8 cellular contexts compared by ENCODE assay signal in genomic region chr7:35185908-35186731, GRCh38.
DNase-seq lines count a peak whose midpoint lies in the region; ATAC-seq and TF ChIP-seq lines count a peak whose summit lies in the region.

No MANE protein-coding gene starts in this region.

- H3K27ac Mint-ChIP-seq in activated naive CD8-positive, alpha-beta T cell = no peak overlapping the region

- intact Hi-C loops in left ventricle myocardium superior (cut with micrococcal nuclease) = no loop called here
- intact Hi-C loops in prostate gland (cut with DNase I) = no loop called here

- peak overlapping the region; percentile 13 for H3K4me3 ChIP-seq in prostate gland

- H3K4me1 ChIP-seq in prostate gland (replicated peaks) = no peaks in the 10 kb centered on the region

- H3K4me3 Mint-ChIP-seq in activated naive CD8-positive, alpha-beta T cell = peak overlapping the region; percentile 77

- under 1% methylated on average over 67 of the region's 67 CpGs for WGBS in prostate gland

- in situ Hi-C loops in GM13977 (cut with MboI; ENCODE audit: low pct_unique_long_range_greater_than_20kb, low sequenced_read_pairs, unreplicated experiment) = loop anchor here (25.0 kb wide), 1 partner anchor 326 kb away; no protein-coding TSS in a partner anchor

- H3K4me1 Mint-ChIP-seq in activated naive CD8-positive, alpha-beta T cell (ENCODE audit: low read depth) = peaks cover 10% of the 10 kb centered on the region

- no peaks in the 10 kb centered on the region for H3K36me3 Mint-ChIP-seq in activated naive CD8-positive, alpha-beta T cell

- no peak for TF ChIP-seq CTCF in GM13977 (IDR thresholded peaks at IDR 0.05; ENCODE audit: extremely low read depth, insufficient read depth, missing control alignments)
- no peak for TF ChIP-seq CTCF in prostate gland (IDR thresholded peaks at IDR 0.05)

- H3K36me3 ChIP-seq in prostate gland = no peaks in the 10 kb centered on the region

- no peaks in the 10 kb centered on the region for H3K9me3 ChIP-seq in prostate gland

- no peak overlapping the region for H3K27ac ChIP-seq in prostate gland

- no peaks in the 10 kb centered on the region for H3K27me3 ChIP-seq in prostate gland (replicated peaks; ENCODE audit: insufficient read depth)

- H3K27me3 Mint-ChIP-seq in activated naive CD8-positive, alpha-beta T cell = peaks cover 15% of the 10 kb centered on the region

- ATAC-seq in left ventricle myocardium superior (peak; percentile 90), GM18907 (IDR thresholded peaks at IDR 0.05; ENCODE audit: unreplicated experiment) (no peak), GM21515 (IDR thresholded peaks at IDR 0.05; ENCODE audit: unreplicated experiment) (no peak)

- H3K9me3 Mint-ChIP-seq in activated naive CD8-positive, alpha-beta T cell (ENCODE audit: low read depth) = no peaks in the 10 kb centered on the region

- DNase-seq in GM13977 (ENCODE audit: low spot score) (peak; percentile 1), NCI-H2227 (lab: John Stamatoyannopoulos, UW; ENCODE audit: unreplicated experiment) (peak; percentile 50), left ventricle myocardium superior (peak; percentile 80), prostate gland (ENCODE audit: low spot score) (no peak), germinal center (ENCODE audit: low spot score) (no peak)

- TF ChIP-seq POLR2A in prostate gland (IDR thresholded peaks at IDR 0.05) = no peak

Comparison
In these comparisons a context has a peak if more than half of its experiments do, and no peak if none do; other contexts are left out.
1. DNase-seq: peak in GM13977 (single experiment), NCI-H2227 (single experiment) and left ventricle myocardium superior (single experiment); none in prostate gland (single experiment) and germinal center (single experiment).